Comparison of ENCODE assay signal across 14 cellular contexts in the genomic region with DNA sequence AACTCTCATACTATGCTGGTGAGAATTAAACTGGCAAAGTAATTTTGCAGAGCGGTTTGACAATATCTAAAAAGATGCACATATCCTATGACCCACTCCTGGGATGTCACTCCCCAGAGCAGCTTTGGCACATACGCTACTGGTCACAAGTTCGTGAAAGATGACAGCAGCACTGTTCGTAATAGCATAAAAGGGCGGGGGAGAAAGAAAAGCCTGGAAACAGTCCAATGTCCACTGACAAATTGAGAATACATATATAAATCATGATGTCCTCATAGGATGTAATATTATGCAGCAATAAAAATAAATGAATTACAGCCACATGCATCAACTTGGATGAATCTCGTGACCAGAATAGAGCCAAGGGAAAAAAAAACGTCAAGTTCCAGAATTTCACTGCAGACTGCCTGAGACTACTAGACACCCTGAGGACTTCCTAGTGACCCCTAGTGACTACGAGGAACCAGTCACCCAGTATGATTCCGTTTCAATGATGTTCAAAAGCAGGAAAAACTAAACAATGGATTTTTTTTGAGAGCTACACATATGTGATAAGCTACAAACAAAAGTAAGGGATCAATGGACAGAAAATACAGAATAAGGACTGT. TPM values are rescaled to one million over a fixed set of nuclear protein-coding genes. Genes with fewer than 3 reads are reported as not detected.
A peak's percentile ranks its signal among the peaks of the same experiment; 100 is the strongest.
DNase-seq lines count a peak whose midpoint lies in the region; ATAC-seq and TF ChIP-seq lines count a peak whose summit lies in the region.
"Had no signal": no experiment of that assay in that cellular context is flagged by ENCODE, and none has a peak within 500 bp of the region (broad histone marks: within the 10 kb centered on the region; RNA-seq: fewer than 3 reads in every experiment).

No MANE protein-coding gene starts in this region.

- no peak for ATAC-seq in effector memory CD8-positive, alpha-beta T cell (replicated peaks)
- no peak for ATAC-seq in activated CD4-positive, CD25-positive, alpha-beta regulatory T cell treated with anti-CD3 and anti-CD28 coated beads, Interleukin-2, amount 50 U/mL, for 24 hours
- no peak for ATAC-seq in HG03097 (IDR thresholded peaks at IDR 0.05; ENCODE audit: low FRiP score, unreplicated experiment)

- H3K4me1 Mint-ChIP-seq in activated CD4-positive, alpha-beta T cell treated with anti-CD3 and anti-CD28 coated beads, Interleukin-2, amount 10 ng/mL, durations not matched to agents 24 days and 14 days = peaks cover 11% of the 10 kb centered on the region
- peaks cover 15% of the 10 kb centered on the region for H3K4me1 Mint-ChIP-seq in activated CD4-positive, alpha-beta T cell treated with anti-CD3 and anti-CD28 coated beads, Interleukin-2, amount 10 ng/mL, durations not matched to agents 7 days and 5 days
- H3K4me1 Mint-ChIP-seq in effector memory CD8-positive, alpha-beta T cell (ENCODE audit: low read depth in 2 of 2) = peaks cover 10% of the 10 kb centered on the region in 2 donors

- H3K36me3 Mint-ChIP-seq in activated CD4-positive, alpha-beta T cell treated with anti-CD3 and anti-CD28 coated beads, Interleukin-2, amount 10 ng/mL, durations not matched to agents 24 days and 14 days (ENCODE audit: low read depth) = no peaks in the 10 kb centered on the region
- H3K36me3 Mint-ChIP-seq in activated CD4-positive, alpha-beta T cell treated with anti-CD3 and anti-CD28 coated beads, Interleukin-2, amount 10 ng/mL, durations not matched to agents 7 days and 5 days (ENCODE audit: low read depth) = peaks cover 2% of the 10 kb centered on the region
- H3K36me3 Mint-ChIP-seq in effector memory CD8-positive, alpha-beta T cell (ENCODE audit: insufficient read depth) = no peaks in the 10 kb centered on the region

- peak; percentile 7 for TF ChIP-seq CTCF in retinal pigment epithelial cell (conservative IDR thresholded peaks at IDR 0.05; ENCODE audit: low read depth, low read length)

- POLR2A ChIA-PET in activated CD4-positive, alpha-beta T cell treated with anti-CD3 and anti-CD28 coated beads, Interleukin-2, amount 10 ng/mL, durations not matched to agents 7 days and 5 days (lab: Charles Lee) = no interaction called here

- peaks cover 51% of the 10 kb centered on the region for H3K27me3 Mint-ChIP-seq in activated CD4-positive, alpha-beta T cell treated with anti-CD3 and anti-CD28 coated beads, Interleukin-2, amount 10 ng/mL, durations not matched to agents 24 days and 14 days
- H3K27me3 Mint-ChIP-seq in activated CD4-positive, alpha-beta T cell treated with anti-CD3 and anti-CD28 coated beads, Interleukin-2, amount 10 ng/mL, durations not matched to agents 7 days and 5 days = peaks cover 53% of the 10 kb centered on the region
- peaks cover 20 to 53% of the 10 kb centered on the region in 2 donors for H3K27me3 Mint-ChIP-seq in effector memory CD8-positive, alpha-beta T cell

- peak overlapping the region; percentile 34 for H3K4me3 Mint-ChIP-seq in activated CD4-positive, alpha-beta T cell treated with anti-CD3 and anti-CD28 coated beads, Interleukin-2, amount 10 ng/mL, durations not matched to agents 24 days and 14 days
- H3K4me3 Mint-ChIP-seq in activated CD4-positive, alpha-beta T cell treated with anti-CD3 and anti-CD28 coated beads, Interleukin-2, amount 10 ng/mL, durations not matched to agents 7 days and 5 days = no peak overlapping the region
- peak overlapping the region; percentile 72 to 85 for H3K4me3 Mint-ChIP-seq in effector memory CD8-positive, alpha-beta T cell

- CTCF ChIA-PET in activated CD4-positive, alpha-beta T cell treated with anti-CD3 and anti-CD28 coated beads, Interleukin-2, amount 10 ng/mL, durations not matched to agents 7 days and 5 days (lab: Charles Lee) = interaction anchor here (0.6 to 0.7 kb wide), 3 partner anchors 11 to 247 kb away, joined by 3 to 5 read pairs (median 3); no protein-coding TSS in a partner anchor

- H3K27ac Mint-ChIP-seq in activated CD4-positive, alpha-beta T cell treated with anti-CD3 and anti-CD28 coated beads, Interleukin-2, amount 10 ng/mL, durations not matched to agents 24 days and 14 days = no peak overlapping the region
- H3K27ac Mint-ChIP-seq in activated CD4-positive, alpha-beta T cell treated with anti-CD3 and anti-CD28 coated beads, Interleukin-2, amount 10 ng/mL, durations not matched to agents 7 days and 5 days = no peak overlapping the region
- H3K27ac Mint-ChIP-seq in effector memory CD8-positive, alpha-beta T cell = no peak overlapping the region
- H3K27ac Mint-ChIP-seq: T-helper 2 cell treated with Interferon-gamma antibody and Interleukin-4, amounts not matched to agents 5 μg/mL and 100 μg/mL, for 36 hours had no signal

- intact Hi-C loops in activated CD4-positive, alpha-beta T cell treated with anti-CD3 and anti-CD28 coated beads, Interleukin-2, amount 10 ng/mL, durations not matched to agents 24 days and 14 days (cut with micrococcal nuclease) = no loop called here

- no peak overlapping the region for H3K4me3 ChIP-seq in retinal pigment epithelial cell (ENCODE audit: low read length)
- H3K4me3 ChIP-seq: left ventricle myocardium inferior, transverse colon had no signal

- no peaks in the 10 kb centered on the region for H3K9me3 Mint-ChIP-seq in activated CD4-positive, alpha-beta T cell treated with anti-CD3 and anti-CD28 coated beads, Interleukin-2, amount 10 ng/mL, durations not matched to agents 24 days and 14 days
- H3K9me3 Mint-ChIP-seq in activated CD4-positive, alpha-beta T cell treated with anti-CD3 and anti-CD28 coated beads, Interleukin-2, amount 10 ng/mL, durations not matched to agents 7 days and 5 days = no peaks in the 10 kb centered on the region
- H3K9me3 Mint-ChIP-seq in effector memory CD8-positive, alpha-beta T cell = no peaks in the 10 kb centered on the region
- H3K9me3 Mint-ChIP-seq: T-helper 2 cell treated with Interferon-gamma antibody and Interleukin-4, amounts not matched to agents 5 μg/mL and 100 μg/mL, for 36 hours had no signal

- no peak for DNase-seq in activated CD4-positive, alpha-beta T cell treated with anti-CD3 and anti-CD28 coated beads, Interleukin-2, amount 10 ng/mL, durations not matched to agents 24 days and 14 days
- DNase-seq in activated CD4-positive, alpha-beta T cell treated with anti-CD3 and anti-CD28 coated beads, Interleukin-2, amount 10 ng/mL, durations not matched to agents 7 days and 5 days = no peak
- DNase-seq in NCI-H748 (lab: John Stamatoyannopoulos, UW; ENCODE audit: unreplicated experiment) (peak; percentile 1), retinal pigment epithelial cell (ENCODE audit: low read depth) (no peak), cerebellar nuclear complex (lab: John Stamatoyannopoulos, UW) (no peak)
- DNase-seq in effector memory CD8-positive, alpha-beta T cell = no peak
- DNase-seq: activated CD8-positive, alpha-beta memory T cell treated with anti-CD3 and anti-CD28 coated beads, Interleukin-2, amount 50 U/mL, for 4 hours; foreskin fibroblast; left ventricle myocardium inferior; NCI-H446; transverse colon had no signal

RNA-seq across cellular contexts. Expression of a gene that starts 1.8 kb away (rescaled TPM):
- total RNA-seq in activated CD4-positive, alpha-beta T cell treated with anti-CD3 and anti-CD28 coated beads, Interleukin-2, amount 10 ng/mL, durations not matched to agents 24 days and 14 days = 0.33 TPM in 1 of 2 replicates, not detected in the other
- under 1 TPM; 0.33 to 0.40 TPM for total RNA-seq in activated CD4-positive, alpha-beta T cell treated with anti-CD3 and anti-CD28 coated beads, Interleukin-2, amount 10 ng/mL, durations not matched to agents 7 days and 5 days
- total RNA-seq: left ventricle myocardium inferior had no signal

RNA-seq across cellular contexts. Expression of a gene that starts 7.3 kb away (rescaled TPM):
- total RNA-seq in activated CD4-positive, alpha-beta T cell treated with anti-CD3 and anti-CD28 coated beads, Interleukin-2, amount 10 ng/mL, durations not matched to agents 24 days and 14 days = not detected in 2 replicates
- not detected for total RNA-seq in activated CD4-positive, alpha-beta T cell treated with anti-CD3 and anti-CD28 coated beads, Interleukin-2, amount 10 ng/mL, durations not matched to agents 7 days and 5 days
- total RNA-seq: left ventricle myocardium inferior, transverse colon had no signal

RNA-seq across cellular contexts. Expression of a gene that starts 31.8 kb away (rescaled TPM):
- total RNA-seq in activated CD4-positive, alpha-beta T cell treated with anti-CD3 and anti-CD28 coated beads, Interleukin-2, amount 10 ng/mL, durations not matched to agents 24 days and 14 days = 50.6 and 55.2 TPM in 2 replicates
- 100 to 1,000 TPM in 1 of 2 experiments, 10 to 100 TPM in 1; 94.3 to 102 TPM for total RNA-seq in activated CD4-positive, alpha-beta T cell treated with anti-CD3 and anti-CD28 coated beads, Interleukin-2, amount 10 ng/mL, durations not matched to agents 7 days and 5 days

RNA-seq across cellular contexts. Expression of a gene that starts 47.2 kb away (rescaled TPM):
- total RNA-seq in activated CD4-positive, alpha-beta T cell treated with anti-CD3 and anti-CD28 coated beads, Interleukin-2, amount 10 ng/mL, durations not matched to agents 24 days and 14 days = not detected in 2 replicates
- total RNA-seq in activated CD4-positive, alpha-beta T cell treated with anti-CD3 and anti-CD28 coated beads, Interleukin-2, amount 10 ng/mL, durations not matched to agents 7 days and 5 days = not detected
- total RNA-seq: left ventricle myocardium inferior, transverse colon had no signal
